Comparison of ENCODE assay signal across 2 cellular contexts in the genomic region with DNA sequence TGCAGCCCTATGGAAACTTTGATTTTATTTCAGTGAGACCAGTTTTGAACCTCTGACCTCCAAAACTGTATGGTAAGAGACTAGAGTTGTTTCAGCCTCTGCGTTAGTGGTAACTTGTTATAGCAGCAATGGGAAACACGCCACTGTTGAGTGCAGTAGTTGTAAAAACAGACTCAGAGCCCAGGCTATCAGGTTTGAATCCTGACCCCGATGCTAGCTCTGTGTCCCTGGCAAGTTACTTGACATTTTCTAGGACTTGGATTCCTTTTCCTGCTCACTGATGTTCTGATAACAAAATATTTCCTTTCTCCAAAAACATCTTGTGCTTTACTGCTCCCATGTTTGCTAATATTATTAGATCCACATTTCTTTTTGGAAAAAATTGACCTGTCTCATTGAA.
TF ChIP-seq lines count a peak whose summit lies in the region.

No MANE protein-coding gene starts in this region.

TF ChIP-seq in liver, 16 proteins besides CTCF, POLR2A, EP300 and RAD21:
- TF ChIP-seq FOXA2 (IDR thresholded peaks at IDR 0.05): no peak
- TF ChIP-seq TAF1 (conservative IDR thresholded peaks at IDR 0.05): no peak
- no peak for TF ChIP-seq EGR1 (IDR thresholded peaks at IDR 0.05; ENCODE audit: low read depth in 2 of 2)
- no peak for TF ChIP-seq RXRA (IDR thresholded peaks at IDR 0.05)
- peak; percentile 32 for TF ChIP-seq NR2F2 (IDR thresholded peaks at IDR 0.05)

TF ChIP-seq in HepG2, 621 proteins besides CTCF, POLR2A, EP300 and RAD21 (continued from another document):
- TF ChIP-seq, protein P1, sequence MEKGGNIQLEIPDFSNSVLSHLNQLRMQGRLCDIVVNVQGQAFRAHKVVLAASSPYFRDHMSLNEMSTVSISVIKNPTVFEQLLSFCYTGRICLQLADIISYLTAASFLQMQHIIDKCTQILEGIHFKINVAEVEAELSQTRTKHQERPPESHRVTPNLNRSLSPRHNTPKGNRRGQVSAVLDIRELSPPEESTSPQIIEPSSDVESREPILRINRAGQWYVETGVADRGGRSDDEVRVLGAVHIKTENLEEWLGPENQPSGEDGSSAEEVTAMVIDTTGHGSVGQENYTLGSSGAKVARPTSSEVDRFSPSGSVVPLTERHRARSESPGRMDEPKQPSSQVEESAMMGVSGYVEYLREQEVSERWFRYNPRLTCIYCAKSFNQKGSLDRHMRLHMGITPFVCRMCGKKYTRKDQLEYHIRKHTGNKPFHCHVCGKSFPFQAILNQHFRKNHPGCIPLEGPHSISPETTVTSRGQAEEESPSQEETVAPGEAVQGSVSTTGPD (CRISPR knock-in tag; IDR thresholded peaks at IDR 0.05): no peak
- TF ChIP-seq CBX1 (IDR thresholded peaks at IDR 0.05; ENCODE audit: low read depth) (no peak), ZFP82 (CRISPR knock-in tag; IDR thresholded peaks at IDR 0.05; ENCODE audit: borderline replicate concordance) (no peak), ZNF225 (CRISPR knock-in tag; IDR thresholded peaks at IDR 0.05) (no peak), ARNTL (CRISPR knock-in tag; IDR thresholded peaks at IDR 0.05) (no peak), NFYB (CRISPR knock-in tag; IDR thresholded peaks at IDR 0.05) (no peak), ZNF10 (CRISPR knock-in tag; IDR thresholded peaks at IDR 0.05; ENCODE audit: borderline replicate concordance, low read depth) (no peak), AHR (CRISPR knock-in tag; IDR thresholded peaks at IDR 0.05) (no peak), ZFY (CRISPR knock-in tag; IDR thresholded peaks at IDR 0.05) (no peak), ZNF878 (CRISPR knock-in tag; IDR thresholded peaks at IDR 0.05) (no peak), ZNF589 (CRISPR knock-in tag; conservative IDR thresholded peaks at IDR 0.05) (no peak), SCMH1 (CRISPR knock-in tag; IDR thresholded peaks at IDR 0.05; ENCODE audit: borderline replicate concordance) (no peak), NFYC (CRISPR knock-in tag; IDR thresholded peaks at IDR 0.05) (no peak), SP140L (CRISPR knock-in tag; IDR thresholded peaks at IDR 0.05; ENCODE audit: borderline replicate concordance) (no peak)
- TF ChIP-seq, protein P2, sequence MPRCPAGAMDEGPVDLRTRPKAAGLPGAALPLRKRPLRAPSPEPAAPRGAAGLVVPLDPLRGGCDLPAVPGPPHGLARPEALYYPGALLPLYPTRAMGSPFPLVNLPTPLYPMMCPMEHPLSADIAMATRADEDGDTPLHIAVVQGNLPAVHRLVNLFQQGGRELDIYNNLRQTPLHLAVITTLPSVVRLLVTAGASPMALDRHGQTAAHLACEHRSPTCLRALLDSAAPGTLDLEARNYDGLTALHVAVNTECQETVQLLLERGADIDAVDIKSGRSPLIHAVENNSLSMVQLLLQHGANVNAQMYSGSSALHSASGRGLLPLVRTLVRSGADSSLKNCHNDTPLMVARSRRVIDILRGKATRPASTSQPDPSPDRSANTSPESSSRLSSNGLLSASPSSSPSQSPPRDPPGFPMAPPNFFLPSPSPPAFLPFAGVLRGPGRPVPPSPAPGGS (CRISPR knock-in tag; IDR thresholded peaks at IDR 0.05): no peak
